ENCODE assay signal across 9 cellular contexts in the genomic region with DNA sequence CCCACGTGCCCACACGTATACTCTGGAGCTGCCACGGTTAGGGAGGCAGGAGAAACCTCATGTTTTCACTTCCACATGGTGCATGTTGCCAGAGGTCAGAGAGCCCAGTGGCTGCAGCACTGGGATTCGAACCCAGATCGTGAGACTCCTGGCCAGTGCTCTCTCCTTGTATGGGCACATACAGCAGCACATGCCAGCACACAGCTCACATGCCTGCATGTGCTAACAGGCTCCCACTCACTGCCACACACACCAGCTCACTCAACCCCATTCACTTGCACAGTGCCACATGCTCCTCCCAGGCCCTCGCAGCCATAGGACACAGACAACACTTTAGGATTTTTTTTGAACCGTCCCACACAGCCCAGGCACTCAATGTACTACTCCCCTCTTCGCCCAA. TPM values are rescaled to one million over a fixed set of nuclear protein-coding genes. Genes with fewer than 3 reads are reported as not detected.
DNase-seq lines count a peak whose midpoint lies in the region; ATAC-seq and TF ChIP-seq lines count a peak whose summit lies in the region.
"Had no signal": no experiment of that assay in that cellular context is flagged by ENCODE, and none has a peak within 500 bp of the region (broad histone marks: within the 10 kb centered on the region; RNA-seq: fewer than 3 reads in every experiment).

No MANE protein-coding gene starts in this region.

- no peak overlapping the region for H4K8ac ChIP-seq in mesendoderm (ENCODE audit: low read depth, low read length)

- no peak overlapping the region for H3K18ac ChIP-seq in mesendoderm (ENCODE audit: low read length)

- no peak for TF ChIP-seq CTCF in chondrocyte (IDR thresholded peaks at IDR 0.05)
- no peak for TF ChIP-seq CTCF in upper lobe of right lung (IDR thresholded peaks at IDR 0.05)
- TF ChIP-seq CTCF in GM13976 (IDR thresholded peaks at IDR 0.05; ENCODE audit: borderline replicate concordance, control extremely low read depth, extremely low read depth, insufficient read depth, missing control alignments), result no peak

- WGBS in mesendoderm (ENCODE audit: extremely low coverage, insufficient coverage, low lambda C conversion rate), result no CpG with 5 or more reads among the region's 8 CpGs

- DNase-seq in activated CD4-positive, alpha-beta T cell treated with anti-CD3 and anti-CD28 coated beads, Interleukin-2, amount 10 ng/mL, durations not matched to agents 24 days and 14 days, result no peak
- no peak for DNase-seq in activated CD4-positive, alpha-beta T cell treated with anti-CD3 and anti-CD28 coated beads, Interleukin-2, amount 50 U/mL, for 48 hours
- DNase-seq in chondrocyte (ENCODE audit: low spot score), result no peak
- DNase-seq in mesendoderm, result no peak
- no peak for DNase-seq in upper lobe of right lung
- DNase-seq in GM13976 (ENCODE audit: low spot score), result no peak
- no peak for DNase-seq in SK-N-DZ (ENCODE audit: low spot score)
- DNase-seq: T1000 had no signal

- no peak overlapping the region for H2BK5ac ChIP-seq in mesendoderm (ENCODE audit: low read length)

- intact Hi-C loops in activated CD4-positive, alpha-beta T cell treated with anti-CD3 and anti-CD28 coated beads, Interleukin-2, amount 10 ng/mL, durations not matched to agents 24 days and 14 days (cut with micrococcal nuclease), result loop anchor here (1.0 kb wide), 1 partner anchor 31 kb away; no protein-coding TSS in a partner anchor
- intact Hi-C loops in upper lobe of right lung (cut with DNase I), result no loop called here

- H3K9me3 ChIP-seq in upper lobe of right lung, result no peaks in the 10 kb centered on the region

- no peak overlapping the region for H2AK5ac ChIP-seq in mesendoderm (ENCODE audit: low read length)

- no peak overlapping the region for H2BK15ac ChIP-seq in mesendoderm (replicated peaks; ENCODE audit: low read depth)

- no peak overlapping the region for H3K4me2 ChIP-seq in mesendoderm (ENCODE audit: low read length)

- H3K4ac ChIP-seq in mesendoderm (ENCODE audit: low read depth, low read length), result no peak overlapping the region

- H4K5ac ChIP-seq in mesendoderm (ENCODE audit: low read length), result no peak overlapping the region

- no peaks in the 10 kb centered on the region for H3K79me2 ChIP-seq in mesendoderm (ENCODE audit: control insufficient read depth, insufficient read depth, low read length)

- peaks cover 15% of the 10 kb centered on the region for H3K4me1 Mint-ChIP-seq in activated CD4-positive, alpha-beta T cell treated with anti-CD3 and anti-CD28 coated beads, Interleukin-2, amount 10 ng/mL, durations not matched to agents 24 days and 14 days
- peaks cover 50% of the 10 kb centered on the region for H3K4me1 Mint-ChIP-seq in chondrocyte (ENCODE audit: low read depth)

- no peak overlapping the region for H2BK120ac ChIP-seq in mesendoderm (ENCODE audit: low read depth, low read length)

- H3K27me3 ChIP-seq in mesendoderm (ENCODE audit: insufficient read depth, low read length, poor library complexity) (no peaks in the 10 kb centered on the region), upper lobe of right lung (no peaks in the 10 kb centered on the region)

- no peak overlapping the region for H3K4me3 Mint-ChIP-seq in activated CD4-positive, alpha-beta T cell treated with anti-CD3 and anti-CD28 coated beads, Interleukin-2, amount 10 ng/mL, durations not matched to agents 24 days and 14 days
- H3K4me3 Mint-ChIP-seq in chondrocyte (ENCODE audit: unreplicated experiment), result no peak overlapping the region

- H3K27me3 Mint-ChIP-seq in activated CD4-positive, alpha-beta T cell treated with anti-CD3 and anti-CD28 coated beads, Interleukin-2, amount 10 ng/mL, durations not matched to agents 24 days and 14 days, result peaks cover 1% of the 10 kb centered on the region
- H3K27me3 Mint-ChIP-seq in chondrocyte (ENCODE audit: low read depth), result no peaks in the 10 kb centered on the region

- peak; percentile 12 for ATAC-seq in upper lobe of right lung
- ATAC-seq in HG02798 (IDR thresholded peaks at IDR 0.05; ENCODE audit: poor library complexity, unreplicated experiment), result no peak

- in situ Hi-C loops in GM13976 (cut with MboI; ENCODE audit: low sequenced_read_pairs, unreplicated experiment), result no loop called here

- H3K36me3 ChIP-seq in mesendoderm (ENCODE audit: control insufficient read depth, insufficient read depth, low read length) (no peaks in the 10 kb centered on the region), upper lobe of right lung (no peaks in the 10 kb centered on the region)

- H3K27ac ChIP-seq in mesendoderm (ENCODE audit: low read depth, low read length) (peak overlapping the region; percentile 21), upper lobe of right lung (peak overlapping the region; percentile 87)

- H3K4me3 ChIP-seq in mesendoderm (ENCODE audit: low read length) (no peak overlapping the region), upper lobe of right lung (no peak overlapping the region)

- H3K36me3 Mint-ChIP-seq in activated CD4-positive, alpha-beta T cell treated with anti-CD3 and anti-CD28 coated beads, Interleukin-2, amount 10 ng/mL, durations not matched to agents 24 days and 14 days (ENCODE audit: low read depth), result no peaks in the 10 kb centered on the region
- no peaks in the 10 kb centered on the region for H3K36me3 Mint-ChIP-seq in chondrocyte (ENCODE audit: low read depth)

- H3K9me3 Mint-ChIP-seq in activated CD4-positive, alpha-beta T cell treated with anti-CD3 and anti-CD28 coated beads, Interleukin-2, amount 10 ng/mL, durations not matched to agents 24 days and 14 days, result no peaks in the 10 kb centered on the region
- H3K9me3 Mint-ChIP-seq in chondrocyte (ENCODE audit: low read depth), result no peaks in the 10 kb centered on the region

- no peak overlapping the region for H3K23ac ChIP-seq in mesendoderm (ENCODE audit: low read length)

- H3K56ac ChIP-seq in mesendoderm (ENCODE audit: low read length), result peak overlapping the region; percentile 35

- H3K9ac ChIP-seq in mesendoderm (ENCODE audit: low read length), result peak overlapping the region; percentile 16

- peak overlapping the region; percentile 4 for H3K27ac Mint-ChIP-seq in activated CD4-positive, alpha-beta T cell treated with anti-CD3 and anti-CD28 coated beads, Interleukin-2, amount 10 ng/mL, durations not matched to agents 24 days and 14 days
- H3K27ac Mint-ChIP-seq in chondrocyte (ENCODE audit: unreplicated experiment), result peak overlapping the region; percentile 80

- H3K4me1 ChIP-seq in mesendoderm (ENCODE audit: control insufficient read depth, low read depth, low read length), result peaks cover 5% of the 10 kb centered on the region
- peaks cover 73% of the 10 kb centered on the region for H3K4me1 ChIP-seq in upper lobe of right lung

- no peaks in the 10 kb centered on the region for H3K79me1 ChIP-seq in mesendoderm (ENCODE audit: low read length)

RNA-seq across cellular contexts. Expression of a gene that starts 49.5 kb away (rescaled TPM):
- 83.3 and 84.8 TPM in 2 replicates for total RNA-seq in activated CD4-positive, alpha-beta T cell treated with anti-CD3 and anti-CD28 coated beads, Interleukin-2, amount 10 ng/mL, durations not matched to agents 24 days and 14 days
- total RNA-seq in chondrocyte (30.3 to 33.3 TPM (median 33.1 TPM) in 3 replicates), upper lobe of right lung (36.0 TPM)
- polyA plus RNA-seq in mesendoderm (2013, experiment 1 of 2), result 33.9 TPM
- polyA plus RNA-seq in mesendoderm (2013, experiment 2 of 2), result 35.9 TPM
- polyA plus RNA-seq in SK-N-DZ (2014; cell fraction: cytosol; rRNA removed), result 86.4 and 144 TPM in 2 replicates
- polyA plus RNA-seq in SK-N-DZ (2014; cell fraction: nucleus; rRNA removed), result 37.2 and 41.1 TPM in 2 replicates

RNA-seq across cellular contexts. Expression of a gene that starts 55.8 kb away (rescaled TPM):
- total RNA-seq in activated CD4-positive, alpha-beta T cell treated with anti-CD3 and anti-CD28 coated beads, Interleukin-2, amount 10 ng/mL, durations not matched to agents 24 days and 14 days, result 0.50 and 0.58 TPM in 2 replicates
- total RNA-seq in chondrocyte, result 32.9 to 47.7 TPM (median 41.9 TPM) in 3 replicates
- polyA plus RNA-seq in mesendoderm (2013, experiment 1 of 2), result 7.0 TPM
- polyA plus RNA-seq in mesendoderm (2013, experiment 2 of 2), result 7.6 TPM
- 41.9 TPM for total RNA-seq in upper lobe of right lung
- polyA plus RNA-seq in SK-N-DZ (2014; cell fraction: cytosol; rRNA removed), result 10.0 and 12.3 TPM in 2 replicates
- 40.2 TPM in 2 replicates for polyA plus RNA-seq in SK-N-DZ (2014; cell fraction: nucleus; rRNA removed)

Comparison
In these comparisons a context has a peak if more than half of its experiments do, and no peak if none do; other contexts are left out.
1. RNA of a gene that starts 55.8 kb away (total RNA-seq): 32.9 to 47.7 TPM in chondrocyte and 41.9 TPM in upper lobe of right lung (single experiment); 0.50 to 0.58 TPM in activated CD4-positive, alpha-beta T cell treated with anti-CD3 and anti-CD28 coated beads, Interleukin-2, amount 10 ng/mL, durations not matched to agents 24 days and 14 days; every median in the first group is over 10 times any median in the second.